In the genomic region with DNA sequence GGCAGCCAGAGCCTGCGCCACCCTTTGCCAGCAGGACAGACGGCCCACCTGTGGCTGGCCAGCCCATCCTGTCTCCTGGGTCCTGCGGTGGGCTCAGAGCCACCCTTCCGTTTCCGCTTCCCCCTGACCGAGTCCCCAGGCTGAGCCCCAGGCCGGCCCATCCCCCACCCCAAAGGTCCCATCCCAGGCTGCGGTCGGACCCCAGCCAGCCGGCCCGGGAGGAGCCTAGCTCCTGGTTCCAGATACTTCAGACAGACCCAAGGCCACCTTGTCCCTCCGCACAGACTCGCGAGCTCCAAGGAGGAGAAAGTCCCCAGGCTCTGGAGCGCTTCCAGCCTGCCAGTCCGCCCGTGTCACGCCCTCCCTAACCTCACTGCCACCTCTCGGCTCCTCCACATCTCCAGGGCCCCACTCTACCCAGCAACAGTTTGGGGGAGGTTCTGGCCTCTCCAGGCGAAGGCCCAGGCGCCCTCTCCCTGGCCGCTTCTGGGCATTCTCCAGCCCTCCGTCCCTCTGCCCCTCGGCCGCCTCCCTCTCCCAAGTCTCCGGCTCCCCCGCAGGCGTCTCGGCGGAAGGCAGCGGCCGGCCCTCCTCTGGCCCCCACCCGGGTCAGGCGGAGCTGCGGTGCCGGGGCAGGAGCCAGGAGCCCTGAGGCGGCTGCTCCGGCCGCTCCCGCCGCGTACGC, we compare ENCODE assay signal across 10 cellular contexts. TPM values are rescaled to one million over a fixed set of nuclear protein-coding genes. Genes with fewer than 3 reads are reported as not detected.
DNase-seq lines count a peak whose midpoint lies in the region; ATAC-seq and FAIRE-seq lines count a peak whose summit lies in the region.
"Had no signal": no experiment of that assay in that cellular context is flagged by ENCODE, and none has a peak within 500 bp of the region (broad histone marks: within the 10 kb centered on the region; RNA-seq: fewer than 3 reads in every experiment).

No MANE protein-coding gene starts in this region.

- no peak overlapping the region for H2AFZ ChIP-seq in ACC112 (ENCODE audit: low read length, unreplicated experiment)

- no peak for FAIRE-seq in HTR-8/SVneo (lab: Jason Lieb, UNC)
- FAIRE-seq: GM18507 had no signal

- H3K4me3 Mint-ChIP-seq in naive thymus-derived CD4-positive, alpha-beta T cell: peak overlapping the region; percentile 34 to 76 (median 64)
- H3K4me3 Mint-ChIP-seq in activated T-helper 2 cell treated with anti-CD3 and anti-CD28 coated beads, Interferon-gamma antibody, Interleukin-2, Interleukin-4, amounts not matched to agents 10 μg/mL and 5 μg/mL and 100 μg/mL, durations not matched to agents 14 hours and 24 hours and 36 hours (ENCODE audit: low read depth): no peak overlapping the region

- no peaks in the 10 kb centered on the region for H3K36me3 Mint-ChIP-seq in naive thymus-derived CD4-positive, alpha-beta T cell
- no peaks in the 10 kb centered on the region for H3K36me3 Mint-ChIP-seq in activated T-helper 2 cell treated with anti-CD3 and anti-CD28 coated beads, Interferon-gamma antibody, Interleukin-2, Interleukin-4, amounts not matched to agents 10 μg/mL and 5 μg/mL and 100 μg/mL, durations not matched to agents 14 hours and 24 hours and 36 hours (ENCODE audit: low read depth)

- no peaks in the 10 kb centered on the region for H3K9me3 Mint-ChIP-seq in naive thymus-derived CD4-positive, alpha-beta T cell
- H3K9me3 Mint-ChIP-seq in activated T-helper 2 cell treated with anti-CD3 and anti-CD28 coated beads, Interferon-gamma antibody, Interleukin-2, Interleukin-4, amounts not matched to agents 10 μg/mL and 5 μg/mL and 100 μg/mL, durations not matched to agents 14 hours and 24 hours and 36 hours: no peaks in the 10 kb centered on the region

- CTCF ChIA-PET in naive thymus-derived CD4-positive, alpha-beta T cell (lab: Charles Lee): interaction anchor here (0.5 to 0.6 kb wide), 2 partner anchors 8 to 251 kb away, joined by 3 read pairs; no protein-coding TSS in a partner anchor

- peaks cover 92% of the 10 kb centered on the region for H3K27me3 ChIP-seq in ACC112 (ENCODE audit: insufficient read depth, low read length)
- H3K27me3 ChIP-seq in naive thymus-derived CD4-positive, alpha-beta T cell (ENCODE audit: control insufficient read depth in 2 of 2, insufficient read depth in 2 of 2, low read length in 2 of 2): no peaks in the 10 kb centered on the region

- H3K27me3 Mint-ChIP-seq in naive thymus-derived CD4-positive, alpha-beta T cell: peaks cover 24 to 67% (median 34%) of the 10 kb centered on the region in 5 donors
- peaks cover 59% of the 10 kb centered on the region for H3K27me3 Mint-ChIP-seq in activated T-helper 2 cell treated with anti-CD3 and anti-CD28 coated beads, Interferon-gamma antibody, Interleukin-2, Interleukin-4, amounts not matched to agents 10 μg/mL and 5 μg/mL and 100 μg/mL, durations not matched to agents 14 hours and 24 hours and 36 hours (ENCODE audit: low read depth)

- no peaks in the 10 kb centered on the region for H3K4me1 ChIP-seq in ACC112 (ENCODE audit: control insufficient read depth, insufficient read depth, low read length, unreplicated experiment)
- H3K4me1 ChIP-seq in naive thymus-derived CD4-positive, alpha-beta T cell (ENCODE audit: control insufficient read depth in 2 of 2, insufficient read depth in 2 of 2, low read length in 2 of 2): peaks cover 0 to 5% of the 10 kb centered on the region in 2 donors

- no peaks in the 10 kb centered on the region for H3K79me2 ChIP-seq in ACC112 (ENCODE audit: control insufficient read depth, insufficient read depth, low read length, unreplicated experiment)

- DNase-seq in HTR-8/SVneo (ENCODE audit: insufficient read length, low spot score) (peak; percentile 53), ecto neural progenitor cell (ENCODE audit: low spot score) (peak; percentile 75)
- DNase-seq in naive thymus-derived CD4-positive, alpha-beta T cell: no peak
- DNase-seq in activated T-helper 2 cell treated with anti-CD3 and anti-CD28 coated beads, Interferon-gamma antibody, Interleukin-2, Interleukin-4, amounts not matched to agents 10 μg/mL and 5 μg/mL and 100 μg/mL, durations not matched to agents 14 hours and 24 hours and 36 hours (ENCODE audit: low spot score): no peak

- H3K27ac ChIP-seq in ACC112 (ENCODE audit: low read depth, low read length): no peak overlapping the region
- H3K27ac ChIP-seq in naive thymus-derived CD4-positive, alpha-beta T cell (ENCODE audit: low read depth, low read length): no peak overlapping the region

- peaks cover 4 to 12% (median 7%) of the 10 kb centered on the region in 7 donors for H3K4me1 Mint-ChIP-seq in naive thymus-derived CD4-positive, alpha-beta T cell
- no peaks in the 10 kb centered on the region for H3K4me1 Mint-ChIP-seq in activated T-helper 2 cell treated with anti-CD3 and anti-CD28 coated beads, Interferon-gamma antibody, Interleukin-2, Interleukin-4, amounts not matched to agents 10 μg/mL and 5 μg/mL and 100 μg/mL, durations not matched to agents 14 hours and 24 hours and 36 hours (ENCODE audit: low read depth)

- H3K36me3 ChIP-seq in ACC112 (ENCODE audit: insufficient read depth, low read length): no peaks in the 10 kb centered on the region
- no peaks in the 10 kb centered on the region for H3K36me3 ChIP-seq in naive thymus-derived CD4-positive, alpha-beta T cell (ENCODE audit: control insufficient read depth in 2 of 3, insufficient read depth in 3 of 3, low read length in 3 of 3)

- no peaks in the 10 kb centered on the region for H3K9me3 ChIP-seq in naive thymus-derived CD4-positive, alpha-beta T cell (ENCODE audit: control insufficient read depth in 2 of 3, low read length in 3 of 3)

- peak overlapping the region; percentile 55 for H3K4me3 ChIP-seq in ACC112 (ENCODE audit: low read depth, low read length)
- no peak overlapping the region for H3K4me3 ChIP-seq in naive thymus-derived CD4-positive, alpha-beta T cell (ENCODE audit: low read length)

- intact Hi-C loops in naive thymus-derived CD4-positive, alpha-beta T cell (cut with micrococcal nuclease): no loop called here
- intact Hi-C loops in activated T-helper 2 cell treated with anti-CD3 and anti-CD28 coated beads, Interferon-gamma antibody, Interleukin-2, Interleukin-4, amounts not matched to agents 10 μg/mL and 5 μg/mL and 100 μg/mL, durations not matched to agents 14 hours and 24 hours and 36 hours (cut with micrococcal nuclease): no loop called here

- POLR2A ChIA-PET in naive thymus-derived CD4-positive, alpha-beta T cell (lab: Charles Lee): no interaction called here

- ATAC-seq in naive thymus-derived CD4-positive, alpha-beta T cell: peak; percentile 18
- ATAC-seq in HG02610 (IDR thresholded peaks at IDR 0.05; ENCODE audit: unreplicated experiment): no peak
- no peak for ATAC-seq in GM21360 (IDR thresholded peaks at IDR 0.05; ENCODE audit: unreplicated experiment)
- ATAC-seq in HG02870 (IDR thresholded peaks at IDR 0.05; ENCODE audit: unreplicated experiment): no peak

- H3K27ac Mint-ChIP-seq in naive thymus-derived CD4-positive, alpha-beta T cell: no peak overlapping the region
- H3K27ac Mint-ChIP-seq in activated T-helper 2 cell treated with anti-CD3 and anti-CD28 coated beads, Interferon-gamma antibody, Interleukin-2, Interleukin-4, amounts not matched to agents 10 μg/mL and 5 μg/mL and 100 μg/mL, durations not matched to agents 14 hours and 24 hours and 36 hours: no peak overlapping the region

RNA-seq across cellular contexts. Expression of gene LRRN2, which starts 0.8 kb away (rescaled TPM):
- not detected for total RNA-seq in naive thymus-derived CD4-positive, alpha-beta T cell
- polyA plus RNA-seq in naive thymus-derived CD4-positive, alpha-beta T cell: 1 to 10 TPM in 1 of 2 donors, not detected in 1; 1.3 TPM
- total RNA-seq in activated T-helper 2 cell treated with anti-CD3 and anti-CD28 coated beads, Interferon-gamma antibody, Interleukin-2, Interleukin-4, amounts not matched to agents 10 μg/mL and 5 μg/mL and 100 μg/mL, durations not matched to agents 14 hours and 24 hours and 36 hours: not detected in 2 replicates
- total RNA-seq: pulmonary artery endothelial cell had no signal

Comparison
In these comparisons a context has a peak if more than half of its experiments do, and no peak if none do; other contexts are left out.
1. DNase-seq: peak in HTR-8/SVneo (single experiment) and ecto neural progenitor cell (single experiment); none in naive thymus-derived CD4-positive, alpha-beta T cell (0 of 9) and activated T-helper 2 cell treated with anti-CD3 and anti-CD28 coated beads, Interferon-gamma antibody, Interleukin-2, Interleukin-4, amounts not matched to agents 10 μg/mL and 5 μg/mL and 100 μg/mL, durations not matched to agents 14 hours and 24 hours and 36 hours (single experiment).